ENCODE assay signal across 24 cellular contexts in genomic region chr22:38996105-38996504, GRCh38. TPM values are rescaled to one million over a fixed set of nuclear protein-coding genes. Genes with fewer than 3 reads are reported as not detected.
"Had no signal": no experiment of that assay in that cellular context is flagged by ENCODE, and none has a peak within 500 bp of the region (broad histone marks: within the 10 kb centered on the region; RNA-seq: fewer than 3 reads in every experiment).

No MANE protein-coding gene starts in this region.

- H3K4me1 ChIP-seq: Peyer's patch, SJSA1 had no signal

- H3K27ac ChIP-seq: PC-9, Peyer's patch, SJSA1, SK-N-MC had no signal

- H3K4me2 ChIP-seq: PC-9 had no signal

- ATAC-seq: Right ventricle myocardium inferior had no signal

- H3K9me3 ChIP-seq: MG63, SJSA1 had no signal

- H2AFZ ChIP-seq: PC-9 had no signal

- DNase-seq: Karpas-422, KG1, MG63, NCI-H1092 treated with DMSO at 0.1 percent for 48 hours, NCI-H1436, NCI-H187, NCI-H2029, NCI-H2081 treated with DMSO at 0.1 percent for 48 hours, NCI-H2171, NCI-H226, NCI-H446, NCI-H510A, NCI-H524 treated with DMSO at 0.1 percent for 48 hours, NCI-H69, NCI-H774, OCI-M1, PC-9, Peyer's patch, SHP77 treated with DMSO at 0.1 percent for 48 hours had no signal

- H3K27me3 ChIP-seq: Peyer's patch, SJSA1 had no signal

- H3K36me3 ChIP-seq: MG63, Peyer's patch, SJSA1 had no signal

- H3K4me3 ChIP-seq: MG63, PC-9, Peyer's patch, SJSA1, SK-N-MC had no signal

RNA-seq across cellular contexts. Expression of gene APOBEC3D, which starts 24.8 kb away (rescaled TPM):
- total RNA-seq: HT-29 had no signal

RNA-seq across cellular contexts. Expression of gene APOBEC3A, which starts 38.7 kb away (rescaled TPM):
- total RNA-seq: HT-29, PC-9, RPMI7951, SJSA1 had no signal
